ENCODE assay signal across 8 cellular contexts in the genomic region with DNA sequence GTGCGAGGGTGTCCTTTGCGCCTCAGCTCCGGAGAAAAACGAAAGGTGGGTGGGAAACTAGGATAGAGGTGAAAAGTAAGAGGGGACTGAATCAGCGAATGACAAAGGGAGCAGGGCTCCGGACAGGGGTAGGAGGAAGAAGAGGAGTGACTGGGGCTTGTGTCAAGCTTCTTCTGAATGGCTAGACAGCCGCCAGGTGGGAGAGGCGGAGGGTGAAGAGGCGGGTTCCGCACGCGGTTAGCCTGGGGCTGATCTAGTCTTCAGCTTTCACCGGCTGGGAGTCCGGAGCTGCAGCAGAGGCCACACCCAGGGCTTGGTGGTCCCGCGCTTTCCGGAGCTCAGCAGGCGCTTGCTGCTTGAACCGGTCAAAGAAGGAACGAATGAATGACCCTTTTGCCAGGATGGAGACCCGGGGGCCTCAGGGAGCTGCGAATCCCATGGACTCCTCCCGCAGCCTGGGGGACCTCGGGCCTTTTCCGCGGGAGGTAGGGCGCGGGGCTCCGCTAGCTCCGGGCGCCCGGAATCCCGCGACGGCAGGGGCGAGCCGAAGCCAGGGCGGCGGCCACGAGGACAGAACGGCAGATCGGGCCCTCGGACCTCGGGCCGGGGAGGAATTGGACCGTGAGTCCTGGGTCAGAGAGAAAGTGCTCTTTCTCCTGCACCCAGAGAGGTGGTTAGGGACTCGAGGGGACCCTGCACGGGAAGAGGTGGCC. TPM values are rescaled to one million over a fixed set of nuclear protein-coding genes. Genes with fewer than 3 reads are reported as not detected.
A peak's percentile ranks its signal among the peaks of the same experiment; 100 is the strongest.
DNase-seq lines count a peak whose midpoint lies in the region; ATAC-seq and TF ChIP-seq lines count a peak whose summit lies in the region.

A gene (plus strand): TSS at position 256 of the 713 bp plus-strand sequence. CDS start 125 bp downstream, at position 381.

- H3K4me1 Mint-ChIP-seq in stimulated activated effector memory CD8-positive, alpha-beta T cell treated with anti-CD3 and anti-CD28 coated beads, Interleukin-12 subunit alpha, Interleukin-12 subunit beta, amount 100 ng/mL, for 72 hours, result peaks cover 19% of the 10 kb centered on the region

- no peaks in the 10 kb centered on the region for H3K9me3 Mint-ChIP-seq in stimulated activated effector memory CD8-positive, alpha-beta T cell treated with anti-CD3 and anti-CD28 coated beads, Interleukin-12 subunit alpha, Interleukin-12 subunit beta, amount 100 ng/mL, for 72 hours

- H3K27ac Mint-ChIP-seq in stimulated activated effector memory CD8-positive, alpha-beta T cell treated with anti-CD3 and anti-CD28 coated beads, Interleukin-12 subunit alpha, Interleukin-12 subunit beta, amount 100 ng/mL, for 72 hours, result peak within 1 kb of the TSS; percentile 65

- POLR2A ChIA-PET in AG04449 (lab: Yijun Ruan, JAX), result no interaction called here

- DNase-seq in AG04449 (ENCODE audit: low read depth, low spot score) (no peak), NCI-H82 treated with DMSO at 0.1 percent for 48 hours (lab: John Stamatoyannopoulos, UW; ENCODE audit: unreplicated experiment) (peak; percentile 79), brain microvascular endothelial cell (no peak), left colon (peak; percentile 79), NCI-H226 (no peak)
- no peak for DNase-seq in stimulated activated effector memory CD8-positive, alpha-beta T cell treated with anti-CD3 and anti-CD28 coated beads, Interleukin-12 subunit alpha, Interleukin-12 subunit beta, amount 100 ng/mL, for 72 hours (ENCODE audit: low spot score in 2 of 2)

- H3K4me3 ChIP-seq in AG04449 (ENCODE audit: low read depth, low read length) (peak within 1 kb of the TSS; percentile 43), brain microvascular endothelial cell (ENCODE audit: low read depth, low read length) (peak within 1 kb of the TSS; percentile 51)

- in situ Hi-C loops in brain microvascular endothelial cell (cut with HindIII; ENCODE audit: low pct_ligation_motif_present, low sequenced_read_pairs), result no loop called here

- H3K36me3 Mint-ChIP-seq in stimulated activated effector memory CD8-positive, alpha-beta T cell treated with anti-CD3 and anti-CD28 coated beads, Interleukin-12 subunit alpha, Interleukin-12 subunit beta, amount 100 ng/mL, for 72 hours, result no peaks in the 10 kb centered on the region

- TF ChIP-seq CTCF in AG04449 (IDR thresholded peaks at IDR 0.05; ENCODE audit: insufficient read depth, low read length, missing control alignments), result no peak
- TF ChIP-seq CTCF in brain microvascular endothelial cell (IDR thresholded peaks at IDR 0.05; ENCODE audit: low read depth, low read length, missing control alignments), result no peak

- no peaks in the 10 kb centered on the region for H3K36me3 ChIP-seq in brain microvascular endothelial cell (replicated peaks)

- intact Hi-C loops in left colon (cut with DNase I, micrococcal nuclease), result no loop called here

- H3K27ac ChIP-seq in brain microvascular endothelial cell, result no peak within 1 kb of the TSS

- CTCF ChIA-PET in AG04449 (lab: Yijun Ruan, JAX), result interaction anchor here (0.7 to 3.1 kb wide), 2 partner anchors 14 to 18 kb away, joined by 3 to 18 read pairs; no protein-coding TSS in a partner anchor

- ATAC-seq in GM18907 (IDR thresholded peaks at IDR 0.05; ENCODE audit: unreplicated experiment), result peak; percentile 85
- peak; percentile 45 for ATAC-seq in HG03060 (IDR thresholded peaks at IDR 0.05; ENCODE audit: low read depth, unreplicated experiment)
- ATAC-seq in left colon, result peak; percentile 94
- peak; percentile 70 for ATAC-seq in stimulated activated effector memory CD8-positive, alpha-beta T cell treated with anti-CD3 and anti-CD28 coated beads, Interleukin-12 subunit alpha, Interleukin-12 subunit beta, amount 100 ng/mL, for 72 hours

- peaks cover 16% of the 10 kb centered on the region for H3K27me3 ChIP-seq in brain microvascular endothelial cell (replicated peaks)

- H3K4me3 Mint-ChIP-seq in stimulated activated effector memory CD8-positive, alpha-beta T cell treated with anti-CD3 and anti-CD28 coated beads, Interleukin-12 subunit alpha, Interleukin-12 subunit beta, amount 100 ng/mL, for 72 hours, result peak within 1 kb of the TSS; percentile 70

RNA-seq across cellular contexts. Expression of the gene that starts here (rescaled TPM):
- 10 to 100 TPM in 1 of 2 donors, 1 to 10 TPM in 1; 7.6 to 11.6 TPM for total RNA-seq in left colon

Comparison
In these comparisons a context has a peak if more than half of its experiments do, and no peak if none do; other contexts are left out.
1. DNase-seq: peak in NCI-H82 treated with DMSO at 0.1 percent for 48 hours (single experiment) and left colon (2 of 2); none in AG04449 (single experiment), brain microvascular endothelial cell (single experiment), stimulated activated effector memory CD8-positive, alpha-beta T cell treated with anti-CD3 and anti-CD28 coated beads, Interleukin-12 subunit alpha, Interleukin-12 subunit beta, amount 100 ng/mL, for 72 hours (0 of 2) and NCI-H226 (single experiment).
2. Peak in every context shown above with its lines, with median percentiles within 50 percentile points of each other: ATAC-seq.